1 cellular context compared by ENCODE assay signal in the genomic region with DNA sequence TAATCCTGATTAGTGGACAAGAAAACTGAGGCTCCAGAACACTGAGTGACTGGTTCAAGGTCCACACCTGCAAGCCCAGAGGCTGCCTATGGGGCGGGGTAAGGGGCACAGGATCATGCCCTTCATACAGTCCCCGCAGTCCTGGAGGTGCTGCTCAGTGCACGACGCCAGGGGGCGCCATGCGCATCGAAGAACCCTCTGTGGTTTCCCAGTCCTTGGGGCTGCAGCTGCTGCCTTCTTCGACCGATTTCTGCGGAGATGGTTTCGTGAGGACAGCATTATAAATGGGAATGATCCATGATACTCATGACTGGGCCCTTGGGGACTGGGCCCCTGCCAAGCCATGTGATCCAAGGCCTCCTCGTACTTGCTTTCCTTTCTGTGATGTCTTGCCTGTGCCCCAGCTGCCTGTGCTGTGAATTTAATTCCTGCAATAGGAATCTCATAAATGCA.
TF ChIP-seq lines count a peak whose summit lies in the region.

No MANE protein-coding gene starts in this region.

TF ChIP-seq in HEK293, 187 proteins besides CTCF, POLR2A, EP300 and RAD21 (continued from another document):
- TF ChIP-seq ZNF654 (tag by site-specific recombination; IDR thresholded peaks at IDR 0.05; ENCODE audit: low read depth) (peak; percentile 60), ZSCAN30 (tag by site-specific recombination; IDR thresholded peaks at IDR 0.05) (peak; percentile 80), PRDM1 (tag by site-specific recombination; IDR thresholded peaks at IDR 0.05) (no peak), BCL11A (tag by site-specific recombination; IDR thresholded peaks at IDR 0.05; ENCODE audit: low read depth) (no peak), ZNF324 (tag by site-specific recombination; IDR thresholded peaks at IDR 0.05) (0 out of 2 replicates have a peak, but pooled peaks have one; percentile 29), KLF16 (tag by site-specific recombination; IDR thresholded peaks at IDR 0.05) (0 out of 2 replicates have a peak, but pooled peaks have one; percentile 21), ZNF561 (tag by site-specific recombination; IDR thresholded peaks at IDR 0.05; ENCODE audit: borderline replicate concordance) (peak; percentile 59; the same call in 1 of the 2 replicates), ZNF2 (tag by site-specific recombination; IDR thresholded peaks at IDR 0.05) (peak; percentile 57; the same call in 1 of the 2 replicates), ZBTB8A (tag by site-specific recombination; IDR thresholded peaks at IDR 0.05) (0 out of 2 replicates have a peak, but pooled peaks have one; percentile 38), ZEB2 (tag by site-specific recombination; IDR thresholded peaks at IDR 0.05) (peak; percentile 83), ZNF24 (tag by site-specific recombination; IDR thresholded peaks at IDR 0.05) (0 out of 2 replicates have a peak, but pooled peaks have one; percentile 30), ZNF629 (tag by site-specific recombination; IDR thresholded peaks at IDR 0.05) (peak; percentile 19; the same call in 1 of the 2 replicates), ZBTB20 (tag by site-specific recombination; IDR thresholded peaks at IDR 0.05) (peak; percentile 90), ZBTB17 (tag by site-specific recombination; IDR thresholded peaks at IDR 0.05) (peak; percentile 67), ZNF121 (tag by site-specific recombination; IDR thresholded peaks at IDR 0.05) (0 out of 2 replicates have a peak, but pooled peaks have one; percentile 16), MZF1 (tag by site-specific recombination; IDR thresholded peaks at IDR 0.05; ENCODE audit: borderline replicate concordance) (0 out of 2 replicates have a peak, but pooled peaks have one; percentile 26), ZNF571 (tag by site-specific recombination; IDR thresholded peaks at IDR 0.05) (no peak), FEZF1 (tag by site-specific recombination; IDR thresholded peaks at IDR 0.05) (no peak), ZNF843 (tag by site-specific recombination; IDR thresholded peaks at IDR 0.05) (0 out of 2 replicates have a peak, but pooled peaks have one; percentile 18), ZNF335 (tag by site-specific recombination; conservative IDR thresholded peaks at IDR 0.05) (no peak), ZFP69B (tag by site-specific recombination; IDR thresholded peaks at IDR 0.05) (peak; percentile 70), ZNF664 (tag by site-specific recombination; IDR thresholded peaks at IDR 0.05) (0 out of 2 replicates have a peak, but pooled peaks have one; percentile 19)
- TF ChIP-seq, protein P1, sequence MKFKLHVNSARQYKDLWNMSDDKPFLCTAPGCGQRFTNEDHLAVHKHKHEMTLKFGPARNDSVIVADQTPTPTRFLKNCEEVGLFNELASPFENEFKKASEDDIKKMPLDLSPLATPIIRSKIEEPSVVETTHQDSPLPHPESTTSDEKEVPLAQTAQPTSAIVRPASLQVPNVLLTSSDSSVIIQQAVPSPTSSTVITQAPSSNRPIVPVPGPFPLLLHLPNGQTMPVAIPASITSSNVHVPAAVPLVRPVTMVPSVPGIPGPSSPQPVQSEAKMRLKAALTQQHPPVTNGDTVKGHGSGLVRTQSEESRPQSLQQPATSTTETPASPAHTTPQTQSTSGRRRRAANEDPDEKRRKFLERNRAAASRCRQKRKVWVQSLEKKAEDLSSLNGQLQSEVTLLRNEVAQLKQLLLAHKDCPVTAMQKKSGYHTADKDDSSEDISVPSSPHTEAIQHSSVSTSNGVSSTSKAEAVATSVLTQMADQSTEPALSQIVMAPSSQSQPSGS (tag by site-specific recombination; IDR thresholded peaks at IDR 0.05; ENCODE audit: low read depth): no peak
- TF ChIP-seq, protein P2, sequence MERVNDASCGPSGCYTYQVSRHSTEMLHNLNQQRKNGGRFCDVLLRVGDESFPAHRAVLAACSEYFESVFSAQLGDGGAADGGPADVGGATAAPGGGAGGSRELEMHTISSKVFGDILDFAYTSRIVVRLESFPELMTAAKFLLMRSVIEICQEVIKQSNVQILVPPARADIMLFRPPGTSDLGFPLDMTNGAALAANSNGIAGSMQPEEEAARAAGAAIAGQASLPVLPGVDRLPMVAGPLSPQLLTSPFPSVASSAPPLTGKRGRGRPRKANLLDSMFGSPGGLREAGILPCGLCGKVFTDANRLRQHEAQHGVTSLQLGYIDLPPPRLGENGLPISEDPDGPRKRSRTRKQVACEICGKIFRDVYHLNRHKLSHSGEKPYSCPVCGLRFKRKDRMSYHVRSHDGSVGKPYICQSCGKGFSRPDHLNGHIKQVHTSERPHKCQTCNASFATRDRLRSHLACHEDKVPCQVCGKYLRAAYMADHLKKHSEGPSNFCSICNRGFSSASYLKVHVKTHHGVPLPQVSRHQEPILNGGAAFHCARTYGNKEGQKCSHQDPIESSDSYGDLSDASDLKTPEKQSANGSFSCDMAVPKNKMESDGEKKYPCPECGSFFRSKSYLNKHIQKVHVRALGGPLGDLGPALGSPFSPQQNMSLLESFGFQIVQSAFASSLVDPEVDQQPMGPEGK (tag by site-specific recombination; IDR thresholded peaks at IDR 0.05): peak; percentile 47; the same call in 1 of the 2 replicates
- TF ChIP-seq, protein P3, sequence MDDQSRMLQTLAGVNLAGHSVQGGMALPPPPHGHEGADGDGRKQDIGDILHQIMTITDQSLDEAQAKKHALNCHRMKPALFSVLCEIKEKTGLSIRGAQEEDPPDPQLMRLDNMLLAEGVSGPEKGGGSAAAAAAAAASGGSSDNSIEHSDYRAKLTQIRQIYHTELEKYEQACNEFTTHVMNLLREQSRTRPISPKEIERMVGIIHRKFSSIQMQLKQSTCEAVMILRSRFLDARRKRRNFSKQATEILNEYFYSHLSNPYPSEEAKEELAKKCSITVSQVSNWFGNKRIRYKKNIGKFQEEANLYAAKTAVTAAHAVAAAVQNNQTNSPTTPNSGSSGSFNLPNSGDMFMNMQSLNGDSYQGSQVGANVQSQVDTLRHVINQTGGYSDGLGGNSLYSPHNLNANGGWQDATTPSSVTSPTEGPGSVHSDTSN (CRISPR knock-in tag; IDR thresholded peaks at IDR 0.05): no peak
- TF ChIP-seq, protein P4, sequence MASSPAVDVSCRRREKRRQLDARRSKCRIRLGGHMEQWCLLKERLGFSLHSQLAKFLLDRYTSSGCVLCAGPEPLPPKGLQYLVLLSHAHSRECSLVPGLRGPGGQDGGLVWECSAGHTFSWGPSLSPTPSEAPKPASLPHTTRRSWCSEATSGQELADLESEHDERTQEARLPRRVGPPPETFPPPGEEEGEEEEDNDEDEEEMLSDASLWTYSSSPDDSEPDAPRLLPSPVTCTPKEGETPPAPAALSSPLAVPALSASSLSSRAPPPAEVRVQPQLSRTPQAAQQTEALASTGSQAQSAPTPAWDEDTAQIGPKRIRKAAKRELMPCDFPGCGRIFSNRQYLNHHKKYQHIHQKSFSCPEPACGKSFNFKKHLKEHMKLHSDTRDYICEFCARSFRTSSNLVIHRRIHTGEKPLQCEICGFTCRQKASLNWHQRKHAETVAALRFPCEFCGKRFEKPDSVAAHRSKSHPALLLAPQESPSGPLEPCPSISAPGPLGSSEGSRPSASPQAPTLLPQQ (tag by site-specific recombination; IDR thresholded peaks at IDR 0.05): peak; percentile 76
- TF ChIP-seq, protein P5, sequence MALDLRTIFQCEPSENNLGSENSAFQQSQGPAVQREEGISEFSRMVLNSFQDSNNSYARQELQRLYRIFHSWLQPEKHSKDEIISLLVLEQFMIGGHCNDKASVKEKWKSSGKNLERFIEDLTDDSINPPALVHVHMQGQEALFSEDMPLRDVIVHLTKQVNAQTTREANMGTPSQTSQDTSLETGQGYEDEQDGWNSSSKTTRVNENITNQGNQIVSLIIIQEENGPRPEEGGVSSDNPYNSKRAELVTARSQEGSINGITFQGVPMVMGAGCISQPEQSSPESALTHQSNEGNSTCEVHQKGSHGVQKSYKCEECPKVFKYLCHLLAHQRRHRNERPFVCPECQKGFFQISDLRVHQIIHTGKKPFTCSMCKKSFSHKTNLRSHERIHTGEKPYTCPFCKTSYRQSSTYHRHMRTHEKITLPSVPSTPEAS (tag by site-specific recombination; IDR thresholded peaks at IDR 0.05): peak; percentile 9; the same call in 1 of the 2 replicates
- TF ChIP-seq, protein P6, sequence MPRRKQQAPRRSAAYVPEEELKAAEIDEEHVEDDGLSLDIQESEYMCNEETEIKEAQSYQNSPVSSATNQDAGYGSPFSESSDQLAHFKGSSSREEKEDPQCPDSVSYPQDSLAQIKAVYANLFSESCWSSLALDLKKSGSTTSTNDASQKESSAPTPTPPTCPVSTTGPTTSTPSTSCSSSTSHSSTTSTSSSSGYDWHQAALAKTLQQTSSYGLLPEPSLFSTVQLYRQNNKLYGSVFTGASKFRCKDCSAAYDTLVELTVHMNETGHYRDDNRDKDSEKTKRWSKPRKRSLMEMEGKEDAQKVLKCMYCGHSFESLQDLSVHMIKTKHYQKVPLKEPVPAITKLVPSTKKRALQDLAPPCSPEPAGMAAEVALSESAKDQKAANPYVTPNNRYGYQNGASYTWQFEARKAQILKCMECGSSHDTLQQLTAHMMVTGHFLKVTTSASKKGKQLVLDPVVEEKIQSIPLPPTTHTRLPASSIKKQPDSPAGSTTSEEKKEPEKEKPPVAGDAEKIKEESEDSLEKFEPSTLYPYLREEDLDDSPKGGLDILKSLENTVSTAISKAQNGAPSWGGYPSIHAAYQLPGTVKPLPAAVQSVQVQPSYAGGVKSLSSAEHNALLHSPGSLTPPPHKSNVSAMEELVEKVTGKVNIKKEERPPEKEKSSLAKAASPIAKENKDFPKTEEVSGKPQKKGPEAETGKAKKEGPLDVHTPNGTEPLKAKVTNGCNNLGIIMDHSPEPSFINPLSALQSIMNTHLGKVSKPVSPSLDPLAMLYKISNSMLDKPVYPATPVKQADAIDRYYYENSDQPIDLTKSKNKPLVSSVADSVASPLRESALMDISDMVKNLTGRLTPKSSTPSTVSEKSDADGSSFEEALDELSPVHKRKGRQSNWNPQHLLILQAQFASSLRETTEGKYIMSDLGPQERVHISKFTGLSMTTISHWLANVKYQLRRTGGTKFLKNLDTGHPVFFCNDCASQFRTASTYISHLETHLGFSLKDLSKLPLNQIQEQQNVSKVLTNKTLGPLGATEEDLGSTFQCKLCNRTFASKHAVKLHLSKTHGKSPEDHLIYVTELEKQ (tag by site-specific recombination; IDR thresholded peaks at IDR 0.05; ENCODE audit: borderline replicate concordance): peak; percentile 12; the same call in 1 of the 2 replicates
- TF ChIP-seq, protein P7, sequence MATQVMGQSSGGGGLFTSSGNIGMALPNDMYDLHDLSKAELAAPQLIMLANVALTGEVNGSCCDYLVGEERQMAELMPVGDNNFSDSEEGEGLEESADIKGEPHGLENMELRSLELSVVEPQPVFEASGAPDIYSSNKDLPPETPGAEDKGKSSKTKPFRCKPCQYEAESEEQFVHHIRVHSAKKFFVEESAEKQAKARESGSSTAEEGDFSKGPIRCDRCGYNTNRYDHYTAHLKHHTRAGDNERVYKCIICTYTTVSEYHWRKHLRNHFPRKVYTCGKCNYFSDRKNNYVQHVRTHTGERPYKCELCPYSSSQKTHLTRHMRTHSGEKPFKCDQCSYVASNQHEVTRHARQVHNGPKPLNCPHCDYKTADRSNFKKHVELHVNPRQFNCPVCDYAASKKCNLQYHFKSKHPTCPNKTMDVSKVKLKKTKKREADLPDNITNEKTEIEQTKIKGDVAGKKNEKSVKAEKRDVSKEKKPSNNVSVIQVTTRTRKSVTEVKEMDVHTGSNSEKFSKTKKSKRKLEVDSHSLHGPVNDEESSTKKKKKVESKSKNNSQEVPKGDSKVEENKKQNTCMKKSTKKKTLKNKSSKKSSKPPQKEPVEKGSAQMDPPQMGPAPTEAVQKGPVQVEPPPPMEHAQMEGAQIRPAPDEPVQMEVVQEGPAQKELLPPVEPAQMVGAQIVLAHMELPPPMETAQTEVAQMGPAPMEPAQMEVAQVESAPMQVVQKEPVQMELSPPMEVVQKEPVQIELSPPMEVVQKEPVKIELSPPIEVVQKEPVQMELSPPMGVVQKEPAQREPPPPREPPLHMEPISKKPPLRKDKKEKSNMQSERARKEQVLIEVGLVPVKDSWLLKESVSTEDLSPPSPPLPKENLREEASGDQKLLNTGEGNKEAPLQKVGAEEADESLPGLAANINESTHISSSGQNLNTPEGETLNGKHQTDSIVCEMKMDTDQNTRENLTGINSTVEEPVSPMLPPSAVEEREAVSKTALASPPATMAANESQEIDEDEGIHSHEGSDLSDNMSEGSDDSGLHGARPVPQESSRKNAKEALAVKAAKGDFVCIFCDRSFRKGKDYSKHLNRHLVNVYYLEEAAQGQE (tag by site-specific recombination; IDR thresholded peaks at IDR 0.05): no peak
TF ChIP-seq in HEK293: peak in this region for 27.
